8 cellular contexts compared by ENCODE assay signal in the genomic region with DNA sequence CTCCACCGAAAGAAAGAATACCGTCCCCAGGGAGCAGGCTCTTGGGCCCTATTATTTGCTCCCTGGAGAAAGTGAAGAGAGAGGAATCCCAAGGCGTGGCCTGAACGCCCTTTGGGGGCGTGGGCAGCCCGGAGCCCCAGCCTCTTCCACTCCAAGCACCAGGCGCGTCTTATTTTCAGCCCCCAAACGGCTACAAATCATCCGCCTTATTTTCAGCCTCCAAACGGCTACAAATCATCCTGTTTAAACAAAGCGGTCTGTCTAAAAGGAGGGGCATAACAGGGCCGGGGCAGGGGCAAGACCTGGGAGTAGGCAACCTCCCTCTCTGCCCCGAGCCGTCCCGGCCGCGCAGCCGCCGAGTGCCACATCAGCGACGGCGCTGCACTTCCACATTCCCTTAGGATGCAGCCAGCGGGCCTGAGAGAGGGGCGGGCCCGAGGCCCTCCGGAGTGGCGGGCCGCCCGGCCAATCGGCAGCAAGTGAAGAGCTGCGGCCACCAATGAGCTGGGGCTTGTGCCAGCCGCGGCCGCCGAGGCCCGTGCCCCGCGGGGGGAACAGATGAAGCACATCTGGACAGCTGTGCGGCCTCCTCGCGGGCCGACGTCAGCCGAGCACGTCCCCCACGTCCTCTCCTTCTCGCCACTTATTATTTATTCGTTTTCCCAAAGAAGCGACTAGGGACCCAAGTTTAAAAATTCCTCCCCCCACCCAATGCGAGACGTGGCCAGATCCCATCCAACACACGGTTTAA. TPM values are rescaled to one million over a fixed set of nuclear protein-coding genes. Genes with fewer than 3 reads are reported as not detected.
DNase-seq lines count a peak whose midpoint lies in the region; ATAC-seq and TF ChIP-seq lines count a peak whose summit lies in the region.

Gene TMEM45A (plus strand): TSS at position 561 of the 751 bp plus-strand sequence. CDS start 62,593 bp downstream, outside the sequence.

- no peak for TF ChIP-seq EP300 in Ishikawa (IDR thresholded peaks at IDR 0.05; ENCODE audit: borderline replicate concordance)

- H3K27me3 Mint-ChIP-seq in activated T-helper 17 cell treated with anti-CD3 and anti-CD28 coated beads, Interleukin-2, amount 50 U/mL, for 72 hours: peaks cover 3% of the 10 kb centered on the region
- peaks cover 10 to 28% (median 23%) of the 10 kb centered on the region in 5 donors for H3K27me3 Mint-ChIP-seq in naive thymus-derived CD8-positive, alpha-beta T cell
- peaks cover 11% of the 10 kb centered on the region for H3K27me3 Mint-ChIP-seq in stimulated activated memory B cell treated with anti-CD40 and anti-IgM and Interleukin-4, amounts not matched to agents 10 μg/mL and 1 μg/mL and 100 μg/mL, for 72 hours

- POLR2A ChIA-PET in Panc1 (lab: Charles Lee): interaction anchor here (0.6 to 0.7 kb wide), 3 partner anchors 114 to 1533 kb away, joined by 3 to 5 read pairs (median 3); no protein-coding TSS in a partner anchor
- POLR2A ChIA-PET in naive thymus-derived CD8-positive, alpha-beta T cell (lab: Charles Lee): no interaction called here

- in situ Hi-C loops in Panc1 (cut with HindIII; ENCODE audit: low pct_unique_long_range_greater_than_20kb, low sequenced_read_pairs): no loop called here

- H3K9me3 Mint-ChIP-seq in activated T-helper 17 cell treated with anti-CD3 and anti-CD28 coated beads, Interleukin-2, amount 50 U/mL, for 72 hours: no peaks in the 10 kb centered on the region
- no peaks in the 10 kb centered on the region for H3K9me3 Mint-ChIP-seq in naive thymus-derived CD8-positive, alpha-beta T cell
- no peaks in the 10 kb centered on the region for H3K9me3 Mint-ChIP-seq in stimulated activated memory B cell treated with anti-CD40 and anti-IgM and Interleukin-4, amounts not matched to agents 10 μg/mL and 1 μg/mL and 100 μg/mL, for 72 hours

- intact Hi-C loops in Panc1 (cut with micrococcal nuclease; ENCODE audit: unreplicated experiment): no loop called here

- H3K27me3 ChIP-seq in Panc1 (ENCODE audit: control insufficient read depth, insufficient read depth, low read length): peaks cover 4% of the 10 kb centered on the region; the same call in 1 of the 2 replicates

- CTCF ChIA-PET in Panc1 (lab: Charles Lee): interaction anchor here (1.3 kb wide), 1 partner anchor 30 kb away, joined by 16 read pairs; no protein-coding TSS in a partner anchor

- TF ChIP-seq RAD21 in Ishikawa (IDR thresholded peaks at IDR 0.05; ENCODE audit: low read depth): no peak

- peak; percentile 96 for ATAC-seq in GM21717 (IDR thresholded peaks at IDR 0.05; ENCODE audit: unreplicated experiment)
- peak; percentile 100 for ATAC-seq in Panc1
- peak; percentile 99 for ATAC-seq in activated T-helper 17 cell treated with anti-CD3 and anti-CD28 coated beads, Interleukin-2, amount 50 U/mL, for 72 hours (replicated peaks)
- ATAC-seq in naive thymus-derived CD8-positive, alpha-beta T cell: peak; percentile 79 to 98
- ATAC-seq in stimulated activated memory B cell treated with anti-CD40 and anti-IgM and Interleukin-4, amounts not matched to agents 10 μg/mL and 1 μg/mL and 100 μg/mL, for 72 hours: peak; percentile 96

- H3K27ac ChIP-seq in Panc1 (ENCODE audit: low read length): peak within 1 kb of the TSS; percentile 75

- H3K4me1 Mint-ChIP-seq in activated T-helper 17 cell treated with anti-CD3 and anti-CD28 coated beads, Interleukin-2, amount 50 U/mL, for 72 hours: peaks cover 4% of the 10 kb centered on the region
- H3K4me1 Mint-ChIP-seq in naive thymus-derived CD8-positive, alpha-beta T cell: peaks cover 8 to 14% (median 11%) of the 10 kb centered on the region in 4 donors
- H3K4me1 Mint-ChIP-seq in stimulated activated memory B cell treated with anti-CD40 and anti-IgM and Interleukin-4, amounts not matched to agents 10 μg/mL and 1 μg/mL and 100 μg/mL, for 72 hours: peaks cover 25% of the 10 kb centered on the region

- H3K4me3 Mint-ChIP-seq in activated T-helper 17 cell treated with anti-CD3 and anti-CD28 coated beads, Interleukin-2, amount 50 U/mL, for 72 hours: peak within 1 kb of the TSS; percentile 87
- peak within 1 kb of the TSS; percentile 74 to 92 (median 85) for H3K4me3 Mint-ChIP-seq in naive thymus-derived CD8-positive, alpha-beta T cell
- peak within 1 kb of the TSS; percentile 78 for H3K4me3 Mint-ChIP-seq in stimulated activated memory B cell treated with anti-CD40 and anti-IgM and Interleukin-4, amounts not matched to agents 10 μg/mL and 1 μg/mL and 100 μg/mL, for 72 hours

- no peak for TF ChIP-seq CTCF in Panc1 (IDR thresholded peaks at IDR 0.05)

- H3K9me3 ChIP-seq in Panc1 (ENCODE audit: control insufficient read depth, insufficient read depth, low read depth, low read length): no peaks in the 10 kb centered on the region

- H3K36me3 Mint-ChIP-seq in activated T-helper 17 cell treated with anti-CD3 and anti-CD28 coated beads, Interleukin-2, amount 50 U/mL, for 72 hours (ENCODE audit: low read depth): no peaks in the 10 kb centered on the region
- no peaks in the 10 kb centered on the region for H3K36me3 Mint-ChIP-seq in naive thymus-derived CD8-positive, alpha-beta T cell
- H3K36me3 Mint-ChIP-seq in stimulated activated memory B cell treated with anti-CD40 and anti-IgM and Interleukin-4, amounts not matched to agents 10 μg/mL and 1 μg/mL and 100 μg/mL, for 72 hours: no peaks in the 10 kb centered on the region

- BruUV-seq in Panc1 (replicated peaks; lab: Mats Ljungman, UMichigan): no TSS peak

- H3K27ac Mint-ChIP-seq in activated T-helper 17 cell treated with anti-CD3 and anti-CD28 coated beads, Interleukin-2, amount 50 U/mL, for 72 hours: peak within 1 kb of the TSS; percentile 27
- H3K27ac Mint-ChIP-seq in naive thymus-derived CD8-positive, alpha-beta T cell: peak within 1 kb of the TSS in 8 of 10 donors; percentile 10 to 83 (median 42)
- H3K27ac Mint-ChIP-seq in stimulated activated memory B cell treated with anti-CD40 and anti-IgM and Interleukin-4, amounts not matched to agents 10 μg/mL and 1 μg/mL and 100 μg/mL, for 72 hours: no peak within 1 kb of the TSS

- DNase-seq in DMS153 treated with DMSO at 0.1 percent for 48 hours (lab: John Stamatoyannopoulos, UW; ENCODE audit: unreplicated experiment) (peak; percentile 91), Panc1 (ENCODE audit: low read depth, low spot score) (peak; percentile 68), fibroblast of peridontal ligament (ENCODE audit: extremely low read depth) (peak; percentile 94)
- peak; percentile 47 to 83 (median 60) for DNase-seq in naive thymus-derived CD8-positive, alpha-beta T cell

- H3K4me1 ChIP-seq in Panc1 (ENCODE audit: control insufficient read depth, insufficient read depth, low read length): 0 out of 2 replicates have a peak, but pooled peaks cover 4% of the 10 kb centered on the region

- H3K4me3 ChIP-seq in Panc1 (ENCODE audit: low read depth in 2 of 2, low read length in 2 of 2): peak within 1 kb of the TSS; percentile 59 to 71

- H3K36me3 ChIP-seq in Panc1 (ENCODE audit: control insufficient read depth, insufficient read depth, low read length): no peaks in the 10 kb centered on the region

TF ChIP-seq in Ishikawa, 13 proteins besides CTCF, POLR2A, EP300 and RAD21 (continues in another document):
- TF ChIP-seq USF1 (IDR thresholded peaks at IDR 0.05): no peak
- TF ChIP-seq TCF12 (IDR thresholded peaks at IDR 0.05; ENCODE audit: low read depth): no peak
- no peak for TF ChIP-seq ZBTB7A (IDR thresholded peaks at IDR 0.05; ENCODE audit: low read depth)
- TF ChIP-seq, protein P1, sequence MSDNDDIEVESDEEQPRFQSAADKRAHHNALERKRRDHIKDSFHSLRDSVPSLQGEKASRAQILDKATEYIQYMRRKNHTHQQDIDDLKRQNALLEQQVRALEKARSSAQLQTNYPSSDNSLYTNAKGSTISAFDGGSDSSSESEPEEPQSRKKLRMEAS (IDR thresholded peaks at IDR 0.05): peak; percentile 49; the same call in 1 of the 2 replicates
- no peak for TF ChIP-seq EGR1 (IDR thresholded peaks at IDR 0.05)
- 0 out of 2 replicates have a peak, but pooled peaks have one; percentile 14 for TF ChIP-seq CREB1 (IDR thresholded peaks at IDR 0.05; ENCODE audit: low read depth)
- TF ChIP-seq TAF1 (IDR thresholded peaks at IDR 0.05; ENCODE audit: low read depth): peak; percentile 53
- no peak for TF ChIP-seq CEBPB (IDR thresholded peaks at IDR 0.05)
- no peak for TF ChIP-seq REST (IDR thresholded peaks at IDR 0.05; ENCODE audit: low read depth)

RNA-seq across cellular contexts. Expression of gene TMEM45A, which starts in this region (rescaled TPM):
- total RNA-seq in Panc1 (2021; ENCODE audit: unreplicated experiment): 8.6 TPM
- polyA plus RNA-seq in Panc1 (2012; ENCODE audit: insufficient read length): 6.7 TPM
- 10 to 100 TPM in 1 of 2 donors, 1 to 10 TPM in 1; 2.4 to 26.0 TPM for total RNA-seq in activated T-helper 17 cell treated with anti-CD3 and anti-CD28 coated beads, Interleukin-2, amount 50 U/mL, for 72 hours
- under 1 TPM; 0.08 to 0.21 TPM for total RNA-seq in naive thymus-derived CD8-positive, alpha-beta T cell
- polyA plus RNA-seq in naive thymus-derived CD8-positive, alpha-beta T cell: not detected

Comparison
In these comparisons a context has a peak if more than half of its experiments do, and no peak if none do; other contexts are left out.
1. Peak in every context shown above with its lines: DNase-seq, ATAC-seq, H3K4me3 ChIP-seq and H3K27ac ChIP-seq.
2. Peak in DNase-seq and ATAC-seq in naive thymus-derived CD8-positive, alpha-beta T cell; RNA of the gene not detected or under 1 TPM.